ENCODE assay signal across 33 cellular contexts in genomic region chr10:68249297-68249696, GRCh38. TPM values are rescaled to one million over a fixed set of nuclear protein-coding genes. Genes with fewer than 3 reads are reported as not detected.
"Had no signal": no experiment of that assay in that cellular context is flagged by ENCODE, and none has a peak within 500 bp of the region (broad histone marks: within the 10 kb centered on the region; RNA-seq: fewer than 3 reads in every experiment).

No MANE protein-coding gene starts in this region.

- H3K4me1 ChIP-seq: ascending aorta, breast epithelium, esophagus muscularis mucosa had no signal

- DNase-seq: activated CD4-positive, alpha-beta memory T cell treated with anti-CD3 and anti-CD28 coated beads for 36 hours; activated CD4-positive, alpha-beta T cell treated with anti-CD3 and anti-CD28 coated beads for 36 hours; activated CD4-positive, alpha-beta T cell treated with anti-CD3 and anti-CD28 coated beads, Interleukin-2, amount 10 ng/mL, durations not matched to agents 24 days and 14 days; activated CD4-positive, CD25-positive, alpha-beta regulatory T cell; activated CD4-positive, CD25-positive, alpha-beta regulatory T cell treated with anti-CD3 and anti-CD28 coated beads, Interleukin-2, amount 50 U/mL, for 72 hours; activated CD8-positive, alpha-beta memory T cell treated with anti-CD3 and anti-CD28 coated beads, Interleukin-2, amount 10 ng/mL, durations not matched to agents 7 days and 5 days; activated CD8-positive, alpha-beta memory T cell treated with anti-CD3 and anti-CD28 coated beads, Interleukin-2, amount 50 U/mL, for 4 hours; activated CD8-positive, alpha-beta T cell treated with anti-CD3 and anti-CD28 coated beads, Interleukin-2, amount 10 ng/mL, durations not matched to agents 7 days and 5 days; activated effector memory CD4-positive, alpha-beta T cell treated with anti-CD3 and anti-CD28 coated beads, Interleukin-2, amount 50 U/mL, for 16 hours; activated naive CD4-positive, alpha-beta T cell treated with anti-CD3 and anti-CD28 coated beads for 36 hours; activated naive CD8-positive, alpha-beta T cell treated with anti-CD3 and anti-CD28 coated beads, Interleukin-2, amount 10 ng/mL, durations not matched to agents 7 days and 5 days; activated T-cell treated with anti-CD3 and anti-CD28 coated beads, Interleukin-2, amount 50 U/mL, for 1 hour; activated T-cell treated with anti-CD3 and anti-CD28 coated beads, Interleukin-2, amount 50 U/mL, for 48 hours; central memory CD4-positive, alpha-beta T cell; cortex of kidney; dermis blood vessel endothelial cell; effector CD4-positive, alpha-beta T cell; effector memory CD8-positive, alpha-beta T cell; erythroblast; foreskin melanocyte; T-helper 1 cell; T-helper 17 cell; T1000 had no signal

- H3K27me3 ChIP-seq: ascending aorta, breast epithelium, cardiac muscle cell, esophagus muscularis mucosa had no signal

- H3K4me3 ChIP-seq: ascending aorta, breast epithelium, cardiac muscle cell, esophagus muscularis mucosa had no signal

- H3K27ac ChIP-seq: ascending aorta, breast epithelium, cardiac muscle cell, esophagus muscularis mucosa had no signal

- H3K36me3 ChIP-seq: ascending aorta, breast epithelium, cardiac muscle cell, esophagus muscularis mucosa had no signal

- H3K9me3 ChIP-seq: ascending aorta, breast epithelium, esophagus muscularis mucosa had no signal

RNA-seq across cellular contexts. Expression of gene ATOH7, which starts 17.4 kb away (rescaled TPM):
- total RNA-seq: activated CD4-positive, alpha-beta memory T cell treated with anti-CD3 and anti-CD28 coated beads for 36 hours; activated CD4-positive, alpha-beta T cell treated with anti-CD3 and anti-CD28 coated beads for 36 hours; activated CD4-positive, alpha-beta T cell treated with anti-CD3 and anti-CD28 coated beads, Interleukin-2, amount 10 ng/mL, durations not matched to agents 24 days and 14 days; activated CD8-positive, alpha-beta memory T cell treated with anti-CD3 and anti-CD28 coated beads for 36 hours; activated CD8-positive, alpha-beta memory T cell treated with anti-CD3 and anti-CD28 coated beads, Interleukin-2, amount 10 ng/mL, durations not matched to agents 7 days and 5 days; activated CD8-positive, alpha-beta T cell treated with anti-CD3 and anti-CD28 coated beads, Interleukin-2, amount 10 ng/mL, durations not matched to agents 7 days and 5 days; activated naive CD4-positive, alpha-beta T cell treated with anti-CD3 and anti-CD28 coated beads for 36 hours; activated naive CD8-positive, alpha-beta T cell treated with anti-CD3 and anti-CD28 coated beads, Interleukin-2, amount 10 ng/mL, durations not matched to agents 7 days and 5 days; activated T-helper 1 cell treated with anti-CD3 and anti-CD28 coated beads, Interleukin-12 subunit alpha, Interleukin-12 subunit beta, Interleukin-2, Interleukin-4 antibody, amounts not matched to agents 30 ng/mL and 10 ng/mL and 1 ng/mL, durations not matched to agents 14 hours and 24 hours and 36 hours; activated T-helper 2 cell treated with anti-CD3 and anti-CD28 coated beads, Interferon-gamma antibody, Interleukin-2, Interleukin-4, amounts not matched to agents 10 μg/mL and 5 μg/mL and 100 μg/mL, durations not matched to agents 14 hours and 24 hours and 36 hours; ascending aorta; cardiac muscle cell; chondrocyte; dermis blood vessel endothelial cell; esophagus muscularis mucosa; fibroblast of lung; fibroblast of villous mesenchyme; T-helper 17 cell had no signal
- polyA plus RNA-seq: fibroblast of lung had no signal
